In genomic region chr12:125922328-125922727, GRCh38 we compare ENCODE assay signal across 2 cellular contexts.
A peak's percentile ranks its signal among the peaks of the same experiment; 100 is the strongest.
TF ChIP-seq lines count a peak whose summit lies in the region.

No MANE protein-coding gene starts in this region.

TF ChIP-seq in IMR-90, 13 proteins besides CTCF, POLR2A, EP300 and RAD21:
- TF ChIP-seq MAFK (IDR thresholded peaks at IDR 0.05; ENCODE audit: low read depth, low read length) (peak; percentile 95), MXI1 (IDR thresholded peaks at IDR 0.05; ENCODE audit: borderline replicate concordance, low read depth, low read length) (no peak)

TF ChIP-seq in K562, 482 proteins besides CTCF, POLR2A, EP300 and RAD21:
- TF ChIP-seq ARID3B (CRISPR knock-in tag; IDR thresholded peaks at IDR 0.05; ENCODE audit: borderline replicate concordance) (no peak), TAF1 (IDR thresholded peaks at IDR 0.05; ENCODE audit: control insufficient read depth, extremely low read depth, insufficient read depth, low read length, severe bottlenecking) (no peak), MAFK (IDR thresholded peaks at IDR 0.05; ENCODE audit: low read length) (peak; percentile 81), UBTF (IDR thresholded peaks at IDR 0.05; ENCODE audit: borderline replicate concordance in 1 of 2, low read depth in 2 of 2, low read length in 2 of 2) (no peak), MAFF (IDR thresholded peaks at IDR 0.05; ENCODE audit: low read length) (peak; percentile 79), ZNF316 (IDR thresholded peaks at IDR 0.05) (peak; percentile 35; the same call in 1 of the 2 replicates), VEZF1 (CRISPR knock-in tag; IDR thresholded peaks at IDR 0.05) (no peak), HDAC8 (tag; IDR thresholded peaks at IDR 0.05) (no peak), C11orf30 (IDR thresholded peaks at IDR 0.05; ENCODE audit: low read depth) (0 out of 2 replicates have a peak, but pooled peaks have one; percentile 6), SIN3A (IDR thresholded peaks at IDR 0.05; ENCODE audit: borderline replicate concordance in 2 of 2, control insufficient read depth in 1 of 2, low read depth in 2 of 2, low read length in 2 of 2) (no peak), MAFG (tag; conservative IDR thresholded peaks at IDR 0.05) (peak; percentile 49), SNRNP70 (optimal IDR thresholded peaks at IDR 0.05; ENCODE audit: low read depth, low read length) (no peak), HDAC2 (IDR thresholded peaks at IDR 0.05) (no peak), ATF3 (IDR thresholded peaks at IDR 0.05) (no peak), ATF3 (CRISPR knock-in tag; conservative IDR thresholded peaks at IDR 0.05) (no peak)
